Comparison of ENCODE assay signal across 9 cellular contexts in the genomic region with DNA sequence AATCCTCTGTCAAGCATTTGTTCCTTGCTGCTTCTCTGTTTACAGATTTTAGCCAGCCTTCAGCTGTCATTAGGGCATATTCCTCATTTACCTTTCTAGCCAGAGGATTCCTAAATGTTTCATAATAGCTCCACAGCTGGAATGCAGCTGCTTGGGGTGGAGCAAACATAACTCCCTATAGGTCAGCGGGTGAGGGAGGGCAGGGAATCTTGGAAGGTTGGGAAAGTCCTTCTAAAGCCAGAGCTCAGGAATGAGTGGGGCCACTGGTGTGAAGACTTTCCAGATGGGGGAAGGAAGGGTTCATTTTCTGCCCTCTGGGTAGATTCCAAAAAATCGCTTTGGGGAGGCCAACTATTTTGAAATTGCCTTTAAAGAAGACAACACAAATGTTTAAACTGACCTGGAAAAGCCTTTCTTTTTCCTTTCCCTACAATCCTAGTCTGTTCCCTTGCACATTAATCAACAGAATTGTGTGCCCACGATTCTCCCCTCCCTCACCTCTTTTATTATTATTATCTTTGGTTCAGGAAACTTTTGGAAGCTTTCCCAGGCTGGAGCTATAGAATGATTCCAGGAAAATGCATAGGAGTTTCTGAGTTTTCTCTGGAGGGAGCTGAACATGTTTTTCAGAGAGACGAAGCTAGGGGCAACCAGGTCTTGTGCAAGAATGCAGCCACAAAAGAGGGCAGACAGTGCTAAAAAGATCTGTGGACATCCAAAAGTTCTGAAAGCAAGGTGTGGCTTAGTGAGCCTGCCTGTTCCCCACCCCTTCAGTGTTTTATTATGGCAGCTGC. TPM values are rescaled to one million over a fixed set of nuclear protein-coding genes. Genes with fewer than 3 reads are reported as not detected.
DNase-seq lines count a peak whose midpoint lies in the region; FAIRE-seq and TF ChIP-seq lines count a peak whose summit lies in the region.
"Had no signal": no experiment of that assay in that cellular context is flagged by ENCODE, and none has a peak within 500 bp of the region (broad histone marks: within the 10 kb centered on the region; RNA-seq: fewer than 3 reads in every experiment).

No MANE protein-coding gene starts in this region.

- peak overlapping the region; percentile 86 to 91 (median 90) for H3K27ac ChIP-seq in Peyer's patch

- no peaks in the 10 kb centered on the region for H3K9me3 Mint-ChIP-seq in osteocyte (ENCODE audit: unreplicated experiment)

- H3K27me3 ChIP-seq in Peyer's patch = no peaks in the 10 kb centered on the region

- no peak for TF ChIP-seq POLR2A in Peyer's patch (IDR thresholded peaks at IDR 0.05)

- peaks cover 71% of the 10 kb centered on the region for H3K4me1 Mint-ChIP-seq in osteocyte (ENCODE audit: unreplicated experiment)

- no peaks in the 10 kb centered on the region for H3K9me3 ChIP-seq in Peyer's patch

- peaks cover 0 to 65% (median 33%) of the 10 kb centered on the region in 4 donors for H3K4me1 ChIP-seq in Peyer's patch

- H3K4me3 ChIP-seq in Peyer's patch (no peak overlapping the region), fibroblast of the aortic adventitia (ENCODE audit: low read depth, low read length) (no peak overlapping the region)

- H3K27me3 Mint-ChIP-seq in osteocyte (ENCODE audit: unreplicated experiment) = no peaks in the 10 kb centered on the region

- peak overlapping the region; percentile 44 for H3K4me3 Mint-ChIP-seq in osteocyte (ENCODE audit: unreplicated experiment)

- TF ChIP-seq CTCF in Peyer's patch (IDR thresholded peaks at IDR 0.05) = no peak
- TF ChIP-seq CTCF in fibroblast of the aortic adventitia (IDR thresholded peaks at IDR 0.05; ENCODE audit: insufficient read depth, low read length) = peak; percentile 18
- no peak for TF ChIP-seq CTCF in osteocyte (IDR thresholded peaks at IDR 0.05)

- no peaks in the 10 kb centered on the region for H3K36me3 ChIP-seq in Peyer's patch

- H3K27ac Mint-ChIP-seq in osteocyte (ENCODE audit: unreplicated experiment) = peak overlapping the region; percentile 100

- FAIRE-seq in frontal cortex (lab: Jason Lieb, UNC) = no peak

- no peaks in the 10 kb centered on the region for H3K36me3 Mint-ChIP-seq in osteocyte (ENCODE audit: unreplicated experiment)

- DNase-seq in AG20443 (ENCODE audit: low spot score) (peak; percentile 68), Peyer's patch (peak in 1 of 3 donors; percentile 73), fibroblast of the aortic adventitia (ENCODE audit: low read depth) (peak; percentile 96), osteocyte (ENCODE audit: extremely low spot score, unreplicated experiment) (no peak), frontal cortex (ENCODE audit: low spot score in 2 of 2) (no peak), T-helper 2 cell (no peak), NCI-H446 treated with DMSO at 0.1 percent for 48 hours (lab: John Stamatoyannopoulos, UW) (no peak)
- DNase-seq in stimulated activated CD4-positive, alpha-beta T cell treated with anti-CD3 and anti-CD28 coated beads, Interleukin-2, amount 100 ng/mL, for 24 hours = no peak
- DNase-seq: activated naive CD4-positive, alpha-beta T cell treated with anti-CD3 and anti-CD28 coated beads, Interleukin-2, amount 50 U/mL, for 16 hours had no signal

RNA-seq across cellular contexts. Expression of gene IRF2BPL, which starts 16.5 kb away (rescaled TPM):
- total RNA-seq in Peyer's patch = 10 to 100 TPM; 10.3 to 20.6 (median 16.4) TPM
- total RNA-seq in fibroblast of the aortic adventitia (ENCODE audit: low replicate concordance) = 21.6 and 25.8 TPM in 2 replicates
- total RNA-seq in osteocyte = 107 and 120 TPM in 2 replicates
- total RNA-seq in frontal cortex = 68.9 TPM

RNA-seq across cellular contexts. Expression of gene CIPC, which starts 53.1 kb away (rescaled TPM):
- total RNA-seq in Peyer's patch (10 to 100 TPM; 22.3 to 66.7 (median 52.1) TPM), fibroblast of the aortic adventitia (ENCODE audit: low replicate concordance) (5.2 and 13.9 TPM in 2 replicates), osteocyte (12.4 and 12.7 TPM in 2 replicates), frontal cortex (44.8 TPM)

Comparison
In these comparisons a context has a peak if more than half of its experiments do, and no peak if none do; other contexts are left out.
1. DNase-seq: peak in AG20443 (single experiment) and fibroblast of the aortic adventitia (single experiment); none in osteocyte (single experiment), frontal cortex (0 of 2), stimulated activated CD4-positive, alpha-beta T cell treated with anti-CD3 and anti-CD28 coated beads, Interleukin-2, amount 100 ng/mL, for 24 hours (0 of 2), T-helper 2 cell (0 of 5) and NCI-H446 treated with DMSO at 0.1 percent for 48 hours (single experiment).